8 cellular contexts compared by ENCODE assay signal in the genomic region with DNA sequence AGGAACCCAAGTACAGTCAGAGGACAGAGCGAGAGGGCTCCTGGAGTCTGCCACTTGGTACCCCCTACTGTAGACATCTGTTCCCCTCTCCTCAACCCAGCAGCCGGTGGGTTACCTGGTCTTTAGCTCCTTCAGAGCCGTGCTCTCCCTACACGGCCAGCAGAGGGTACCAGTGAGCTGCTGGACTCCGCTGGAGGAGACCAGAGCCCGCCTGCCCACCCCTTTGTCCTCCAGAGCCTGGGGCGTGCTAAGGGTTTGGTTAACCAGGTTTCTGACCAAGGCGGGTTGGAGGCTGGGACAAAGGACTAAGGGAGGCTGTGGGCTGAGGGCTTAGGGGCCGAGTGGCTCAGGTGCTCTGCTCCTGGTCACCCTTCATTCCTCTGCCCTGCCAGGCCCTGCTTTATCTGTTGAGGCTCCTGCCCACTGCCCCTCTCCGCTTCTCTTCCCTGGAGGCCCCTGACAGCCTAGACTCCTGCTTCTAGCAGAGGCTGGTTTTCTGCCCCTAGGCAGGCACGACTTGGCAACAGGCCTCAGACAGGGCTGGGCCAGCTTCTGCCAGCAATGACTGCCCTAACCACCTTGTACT. TPM values are rescaled to one million over a fixed set of nuclear protein-coding genes. Genes with fewer than 3 reads are reported as not detected.
DNase-seq lines count a peak whose midpoint lies in the region; ATAC-seq and TF ChIP-seq lines count a peak whose summit lies in the region.

No MANE protein-coding gene starts in this region.

- H3K4me3 Mint-ChIP-seq in nephron (peak overlapping the region; percentile 38 to 56 (median 49)), type B pancreatic cell (no peak overlapping the region)

- H3K4me1 Mint-ChIP-seq in nephron = peaks cover 45% of the 10 kb centered on the region
- peaks cover 38% of the 10 kb centered on the region for H3K4me1 Mint-ChIP-seq in type B pancreatic cell (ENCODE audit: unreplicated experiment)

- H3K9me3 ChIP-seq in esophagus squamous epithelium = no peaks in the 10 kb centered on the region

- H3K36me3 ChIP-seq in esophagus squamous epithelium = no peaks in the 10 kb centered on the region

- no peak for ATAC-seq in GM21390 (IDR thresholded peaks at IDR 0.05; ENCODE audit: unreplicated experiment)

- 12 to 47% methylated on average over 3 to 11 of the region's 11 CpGs for WGBS in esophagus squamous epithelium, 2 donors

- H3K36me3 Mint-ChIP-seq in nephron (ENCODE audit: low read depth) (no peaks in the 10 kb centered on the region), type B pancreatic cell (no peaks in the 10 kb centered on the region)

- TF ChIP-seq POLR2A in esophagus squamous epithelium (IDR thresholded peaks at IDR 0.05) = no peak

- H3K27ac ChIP-seq in esophagus squamous epithelium = peak overlapping the region in 2 of 4 donors; percentile 33 to 53

- intact Hi-C loops in esophagus squamous epithelium (cut with DNase I) = no loop called here

- H3K27me3 Mint-ChIP-seq in nephron (ENCODE audit: low read depth) = peaks cover 51% of the 10 kb centered on the region
- H3K27me3 Mint-ChIP-seq in type B pancreatic cell = peaks cover 56% of the 10 kb centered on the region

- H3K4me1 ChIP-seq in esophagus squamous epithelium = peaks cover 21 to 56% (median 27%) of the 10 kb centered on the region in 3 donors

- H3K27ac Mint-ChIP-seq in nephron = peak overlapping the region in 1 of 3 experiments; percentile 9
- H3K27ac Mint-ChIP-seq in type B pancreatic cell = no peak overlapping the region

- H3K9me3 Mint-ChIP-seq in nephron (no peaks in the 10 kb centered on the region), type B pancreatic cell (no peaks in the 10 kb centered on the region)

- H3K4me3 ChIP-seq in esophagus squamous epithelium = no peak overlapping the region

- peak; percentile 41 to 90 (median 81) for TF ChIP-seq CTCF in esophagus squamous epithelium (IDR thresholded peaks at IDR 0.05)
- TF ChIP-seq CTCF in nephron (IDR thresholded peaks at IDR 0.05; ENCODE audit: unreplicated experiment in 3 of 3) = peak; percentile 83 to 85 (median 85)
- TF ChIP-seq CTCF in type B pancreatic cell (conservative IDR thresholded peaks at IDR 0.05) = peak; percentile 85

- peaks cover 0 to 43% (median 0%) of the 10 kb centered on the region in 4 donors for H3K27me3 ChIP-seq in esophagus squamous epithelium

- DNase-seq in COR-L47 (lab: John Stamatoyannopoulos, UW) = peak; percentile 71
- peak; percentile 78 for DNase-seq in HPDE6-E6E7 (ENCODE audit: extremely low spot score)
- DNase-seq in NOMO-1 treated with dmso at 0.1 percent for 144 hours (lab: John Stamatoyannopoulos, UW; ENCODE audit: unreplicated experiment) = peak; percentile 27
- DNase-seq in activated T-cell treated with anti-CD3 and anti-CD28 coated beads for 48 hours (ENCODE audit: low read depth) = peak; percentile 55
- DNase-seq in esophagus squamous epithelium (lab: John Stamatoyannopoulos, UW) = no peak
- no peak for DNase-seq in type B pancreatic cell (ENCODE audit: extremely low spot score, unreplicated experiment)

RNA-seq across cellular contexts. Expression of a gene that starts 2.7 kb away (rescaled TPM):
- total RNA-seq in esophagus squamous epithelium (10 to 100 TPM in 1 of 4 donors, 1 to 10 TPM in 3; 2.1 to 13.0 (median 6.7) TPM), type B pancreatic cell (ENCODE audit: low replicate concordance) (5.4 and 8.5 TPM in 2 replicates)

RNA-seq across cellular contexts. Expression of a gene that starts 12.0 kb away (rescaled TPM):
- 10 to 100 TPM in 1 of 4 donors, 1 to 10 TPM in 3; 2.5 to 11.1 (median 3.8) TPM for total RNA-seq in esophagus squamous epithelium
- 10.1 and 11.3 TPM in 2 replicates for total RNA-seq in type B pancreatic cell (ENCODE audit: low replicate concordance)

RNA-seq across cellular contexts. Expression of a gene that starts 34.9 kb away (rescaled TPM):
- total RNA-seq in esophagus squamous epithelium = 10 to 100 TPM in 2 of 4 donors, 1 to 10 TPM in 2; 3.0 to 26.2 (median 8.2) TPM
- total RNA-seq in type B pancreatic cell (ENCODE audit: low replicate concordance) = 39.3 and 44.5 TPM in 2 replicates

RNA-seq across cellular contexts. Expression of a gene that starts 52.7 kb away (rescaled TPM):
- total RNA-seq in esophagus squamous epithelium (100 to 1,000 TPM in 3 of 4 donors, 10 to 100 TPM in 1; 99.4 to 158 (median 131) TPM), type B pancreatic cell (ENCODE audit: low replicate concordance) (73.5 and 94.4 TPM in 2 replicates)

RNA-seq across cellular contexts. Expression of a gene that starts 55.1 kb away (rescaled TPM):
- total RNA-seq in esophagus squamous epithelium (not detected), type B pancreatic cell (ENCODE audit: low replicate concordance) (not detected in 2 replicates)

Comparison
In these comparisons a context has a peak if more than half of its experiments do, and no peak if none do; other contexts are left out.
1. DNase-seq: peak in COR-L47 (single experiment), HPDE6-E6E7 (single experiment), NOMO-1 treated with dmso at 0.1 percent for 144 hours (single experiment) and activated T-cell treated with anti-CD3 and anti-CD28 coated beads for 48 hours (single experiment); none in esophagus squamous epithelium (single experiment) and type B pancreatic cell (single experiment).
2. Peak in every context shown above with its lines, with median percentiles within 50 percentile points of each other: CTCF ChIP-seq.